Comparison of ENCODE assay signal across 10 cellular contexts in genomic region chr5:181114844-181115778, GRCh38. TPM values are rescaled to one million over a fixed set of nuclear protein-coding genes. Genes with fewer than 3 reads are reported as not detected.
DNase-seq lines count a peak whose midpoint lies in the region; ATAC-seq and TF ChIP-seq lines count a peak whose summit lies in the region.
"Had no signal": no experiment of that assay in that cellular context is flagged by ENCODE, and none has a peak within 500 bp of the region (broad histone marks: within the 10 kb centered on the region; RNA-seq: fewer than 3 reads in every experiment).

No MANE protein-coding gene starts in this region.

- H3K27ac Mint-ChIP-seq in neural crest cell (ENCODE audit: unreplicated experiment): no peak overlapping the region

- H3K4me1 Mint-ChIP-seq in neural crest cell: peaks cover 14% of the 10 kb centered on the region

- H3K27me3 Mint-ChIP-seq in neural crest cell (ENCODE audit: low read depth): peaks cover 95% of the 10 kb centered on the region

- TF ChIP-seq CTCF in neural crest cell (conservative IDR thresholded peaks at IDR 0.05): no peak

- ATAC-seq in HG02678 (IDR thresholded peaks at IDR 0.05; ENCODE audit: unreplicated experiment): no peak
- ATAC-seq in GM21723 (IDR thresholded peaks at IDR 0.05; ENCODE audit: unreplicated experiment): no peak
- ATAC-seq in GM19452 (IDR thresholded peaks at IDR 0.05; ENCODE audit: unreplicated experiment): no peak

- H3K36me3 Mint-ChIP-seq in neural crest cell (ENCODE audit: low read depth): peaks cover 4% of the 10 kb centered on the region

- no peak overlapping the region for H3K27ac ChIP-seq in epithelial cell of prostate
- H3K27ac ChIP-seq: colonic mucosa had no signal

- peak overlapping the region; percentile 33 for H3K4me3 Mint-ChIP-seq in neural crest cell

- peaks cover 5% of the 10 kb centered on the region for H3K9me3 Mint-ChIP-seq in neural crest cell

- peak; percentile 22 for DNase-seq in DMS114 treated with DMSO at 0.1 percent for 48 hours (lab: John Stamatoyannopoulos, UW; ENCODE audit: unreplicated experiment)
- peak; percentile 24 for DNase-seq in M059J (ENCODE audit: low read depth)
- peak; percentile 18 for DNase-seq in epithelial cell of prostate (ENCODE audit: low read depth, low spot score)
- no peak for DNase-seq in neural crest cell (ENCODE audit: low read depth, low spot score)
- DNase-seq in NCI-H1436 treated with DMSO at 0.1 percent for 48 hours (lab: John Stamatoyannopoulos, UW): no peak
- DNase-seq: activated CD4-positive, alpha-beta T cell treated with anti-CD3 and anti-CD28 coated beads, Interleukin-2, amount 50 U/mL, for 4 hours; colonic mucosa had no signal

RNA-seq across cellular contexts. Expression of gene OR2V1, which starts 15.9 kb away (rescaled TPM):
- not detected in 2 replicates for total RNA-seq in M059J (2014; rRNA removed; shearing (Covaris generic))
- not detected in 2 replicates for total RNA-seq in neural crest cell
- total RNA-seq: colonic mucosa had no signal

RNA-seq across cellular contexts. Expression of gene OR2V2, which starts 32.3 kb away (rescaled TPM):
- not detected in 2 replicates for total RNA-seq in M059J (2014; rRNA removed; shearing (Covaris generic))
- total RNA-seq in neural crest cell: not detected in 2 replicates
- total RNA-seq: colonic mucosa had no signal

Comparison
In these comparisons a context has a peak if more than half of its experiments do, and no peak if none do; other contexts are left out.
1. DNase-seq: peak in DMS114 treated with DMSO at 0.1 percent for 48 hours (single experiment), M059J (single experiment) and epithelial cell of prostate (single experiment); none in neural crest cell (single experiment) and NCI-H1436 treated with DMSO at 0.1 percent for 48 hours (single experiment).